In genomic region chr6:118280210-118280609, GRCh38 we compare ENCODE assay signal across 14 cellular contexts.
DNase-seq lines count a peak whose midpoint lies in the region; ATAC-seq, FAIRE-seq and TF ChIP-seq lines count a peak whose summit lies in the region.
"Had no signal": no experiment of that assay in that cellular context is flagged by ENCODE, and none has a peak within 500 bp of the region (broad histone marks: within the 10 kb centered on the region; RNA-seq: fewer than 3 reads in every experiment).

No MANE protein-coding gene starts in this region.

- H3K79me2 ChIP-seq in GM12878 (ENCODE audit: control insufficient read depth, insufficient read depth, low read length): no peaks in the 10 kb centered on the region
- H3K79me2 ChIP-seq: parathyroid adenoma had no signal

- peak; percentile 99 for ATAC-seq in GM18519 (IDR thresholded peaks at IDR 0.05; ENCODE audit: low FRiP score, unreplicated experiment)
- ATAC-seq in GM21390 (IDR thresholded peaks at IDR 0.05; ENCODE audit: unreplicated experiment): peak; percentile 99
- peak; percentile 99 for ATAC-seq in HG03066 (IDR thresholded peaks at IDR 0.05; ENCODE audit: low read depth, unreplicated experiment)
- ATAC-seq in GM12878: peak; percentile 98
- ATAC-seq: WTC11 had no signal

- no TSS peak for BruUV-seq in GM12878 (replicated peaks; lab: Mats Ljungman, UMichigan)

- POLR2A ChIA-PET in GM12878 (lab: Charles Lee): no interaction called here

- no peak for TF ChIP-seq EP300 in GM12878 (IDR thresholded peaks at IDR 0.05; ENCODE audit: borderline replicate concordance in 1 of 2, control insufficient read depth in 1 of 2, low read depth in 2 of 2, low read length in 2 of 2)

- RAD21 ChIA-PET in GM12878 (lab: Charles Lee; ENCODE audit: unreplicated experiment): no interaction called here

- in situ Hi-C loops in GM12878 (cut with MboI): loop anchor here (10.0 kb wide), 3 partner anchors 265 to 505 kb away; partner anchors contain the start of gene PLN

- intact Hi-C loops in GM12878 (cut with micrococcal nuclease; ENCODE audit: unreplicated experiment): loop anchor here (5.0 kb wide), 3 partner anchors 438 to 832 kb away; no protein-coding TSS in a partner anchor
- intact Hi-C loops in uterus (cut with DNase I; ENCODE audit: low total_unique reads): no loop called here

- H3K27me3 ChIP-seq in GM12878 (replicated peaks in 1 of 2; ENCODE audit: control insufficient read depth in 2 of 2, insufficient read depth in 2 of 2, low read length in 1 of 2) (peaks cover 0 to 8% of the 10 kb centered on the region in 2 experiments; a peak in 3 of 4 replicates), uterus (no peaks in the 10 kb centered on the region)

- H3K4me2 ChIP-seq in GM12878 (ENCODE audit: control insufficient read depth, insufficient read depth): no peak overlapping the region

- 6% methylated on average over 2 of the region's 2 CpGs for WGBS in GM12878 (ENCODE audit: insufficient coverage, insufficient replicate concordance, low lambda C conversion rate, missing lambda C conversion rate)

- peak; percentile 90 for FAIRE-seq in GM12878 (lab: Jason Lieb, UNC)
- FAIRE-seq: H1 had no signal

- no peak for TF ChIP-seq RAD21 in GM12878 (IDR thresholded peaks at IDR 0.05; ENCODE audit: insufficient read depth, low read depth, low read length)

- H3K9me3 ChIP-seq in GM12878 (replicated peaks; ENCODE audit: control insufficient read depth, insufficient read depth, low read length) (no peaks in the 10 kb centered on the region), uterus (no peaks in the 10 kb centered on the region)

- TF ChIP-seq CTCF in GM12878 (IDR thresholded peaks at IDR 0.05 in 2 of 3, conservative IDR thresholded peaks at IDR 0.05 in 1 of 3; ENCODE audit: control insufficient read depth in 2 of 3, extremely low read depth in 1 of 3, insufficient read depth in 1 of 3, low read depth in 3 of 3, low read length in 3 of 3) (no peak), uterus (IDR thresholded peaks at IDR 0.05) (no peak)

- TF ChIP-seq POLR2A in GM12878 (IDR thresholded peaks at IDR 0.05; ENCODE audit: low read depth, low read length) (no peak), uterus (IDR thresholded peaks at IDR 0.05) (no peak)

- H3K36me3 ChIP-seq in GM12878 (ENCODE audit: control insufficient read depth in 2 of 2, insufficient read depth in 2 of 2, low read length in 1 of 2) (no peaks in the 10 kb centered on the region), uterus (no peaks in the 10 kb centered on the region)

- no peaks in the 10 kb centered on the region for H4K20me1 ChIP-seq in GM12878 (ENCODE audit: control insufficient read depth, insufficient read depth)

- CTCF ChIA-PET in GM12878 (lab: Yijun Ruan, JAX): interaction anchor here (1.3 kb wide), 1 partner anchor 12 kb away, joined by 3 read pairs; no protein-coding TSS in a partner anchor

- SMC1A ChIA-PET in GM12878 (lab: Charles Lee; ENCODE audit: uncharacterized antibody, unreplicated experiment): interaction anchor here (0.5 to 0.6 kb wide), 2 partner anchors 9 to 231 kb away, joined by 3 read pairs; no protein-coding TSS in a partner anchor

- peak; percentile 45 for DNase-seq in GM12878 (ENCODE audit: low read depth, low spot score)
- no peak for DNase-seq in uterus
- no peak for DNase-seq in T-helper 9 cell
- no peak for DNase-seq in NCI-H187 (lab: John Stamatoyannopoulos, UW)
- no peak for DNase-seq in NCI-H524 treated with DMSO at 0.1 percent for 48 hours (lab: John Stamatoyannopoulos, UW)
- DNase-seq: activated naive CD8-positive, alpha-beta T cell treated with anti-CD3 and anti-CD28 coated beads, Interleukin-2, amount 10 ng/mL, durations not matched to agents 7 days and 5 days; CD4-positive, alpha-beta T cell; NCI-H1092 had no signal

- H3K4me3 ChIP-seq in GM12878 (no peak overlapping the region), uterus (no peak overlapping the region)

- H2AFZ ChIP-seq in GM12878 (ENCODE audit: control insufficient read depth, low read depth, low read length): no peak overlapping the region
- H2AFZ ChIP-seq: parathyroid adenoma had no signal

- H3K9ac ChIP-seq in GM12878 (ENCODE audit: control insufficient read depth, insufficient read depth, low read length): no peak overlapping the region
- H3K9ac ChIP-seq: parathyroid adenoma had no signal

- H3K4me1 ChIP-seq in GM12878 (ENCODE audit: control insufficient read depth, insufficient read depth, low read length) (peaks cover 8% of the 10 kb centered on the region), uterus (no peaks in the 10 kb centered on the region)

- H3K27ac ChIP-seq in GM12878 (ENCODE audit: control insufficient read depth, insufficient read depth) (no peak overlapping the region), uterus (no peak overlapping the region)
- H3K27ac ChIP-seq: parathyroid adenoma had no signal

TF ChIP-seq in GM12878, 131 proteins besides CTCF, POLR2A, EP300 and RAD21 (continues in another document):
- TF ChIP-seq TARDBP (IDR thresholded peaks at IDR 0.05; ENCODE audit: borderline replicate concordance) (no peak), CBFB (IDR thresholded peaks at IDR 0.05; ENCODE audit: low read depth) (peak; percentile 89), PAX8 (IDR thresholded peaks at IDR 0.05) (no peak), MTA3 (IDR thresholded peaks at IDR 0.05; ENCODE audit: borderline replicate concordance, low read length) (0 out of 2 replicates have a peak, but pooled peaks have one; percentile 58), PBX3 (IDR thresholded peaks at IDR 0.05; ENCODE audit: insufficient replicate concordance, low read depth, low read length) (no peak), POU2F2 (IDR thresholded peaks at IDR 0.05; ENCODE audit: borderline replicate concordance, low read depth, low read length) (peak; percentile 54; the same call in 1 of the 3 replicates), CEBPZ (IDR thresholded peaks at IDR 0.05; ENCODE audit: low read depth, low read length) (no peak), NBN (IDR thresholded peaks at IDR 0.05) (no peak), MLLT1 (IDR thresholded peaks at IDR 0.05) (no peak), ZBTB33 (IDR thresholded peaks at IDR 0.05) (no peak), JUND (IDR thresholded peaks at IDR 0.05; ENCODE audit: low read depth, low read length) (no peak)
